Comparison of ENCODE assay signal across 18 cellular contexts in genomic region chr10:85927952-85928677, GRCh38.
A peak's percentile ranks its signal among the peaks of the same experiment; 100 is the strongest.
DNase-seq lines count a peak whose midpoint lies in the region; ATAC-seq lines count a peak whose summit lies in the region.
"Had no signal": no experiment of that assay in that cellular context is flagged by ENCODE, and none has a peak within 500 bp of the region (broad histone marks: within the 10 kb centered on the region; RNA-seq: fewer than 3 reads in every experiment).

No MANE protein-coding gene starts in this region.

- peaks cover 3% of the 10 kb centered on the region for H3K27me3 Mint-ChIP-seq in stimulated activated naive CD8-positive, alpha-beta T cell treated with anti-CD3 and anti-CD28 coated beads, Interleukin-15, amount 100 ng/mL, for 72 hours

- ATAC-seq in stimulated activated naive CD8-positive, alpha-beta T cell treated with anti-CD3 and anti-CD28 coated beads, Interleukin-15, amount 100 ng/mL, for 72 hours = peak; percentile 33
- no peak for ATAC-seq in stimulated activated naive CD8-positive, alpha-beta T cell treated with anti-CD3 and anti-CD28 coated beads, Interleukin-15, Interleukin-2, amounts not matched to agents 100 U/mL and 50 U/mL, for 24 hours
- ATAC-seq in right cardiac atrium (peak; percentile 18 to 62), GM19351 (IDR thresholded peaks at IDR 0.05; ENCODE audit: unreplicated experiment) (no peak)
- ATAC-seq: lower lobe of right lung; naive thymus-derived CD4-positive, alpha-beta T cell had no signal

- H3K4me3 ChIP-seq in right cardiac atrium (ENCODE audit: low read length) = no peak overlapping the region
- H3K4me3 ChIP-seq: adrenal gland, lower lobe of right lung, Peyer's patch had no signal

- peak overlapping the region; percentile 24 for H3K27ac ChIP-seq in right cardiac atrium (ENCODE audit: low read length)
- H3K27ac ChIP-seq: adrenal gland, lower lobe of right lung, Peyer's patch had no signal

- H3K27ac Mint-ChIP-seq in stimulated activated naive CD8-positive, alpha-beta T cell treated with anti-CD3 and anti-CD28 coated beads, Interleukin-15, amount 100 ng/mL, for 72 hours = no peak overlapping the region
- H3K27ac Mint-ChIP-seq: naive thymus-derived CD4-positive, alpha-beta T cell had no signal

- no peaks in the 10 kb centered on the region for H3K27me3 ChIP-seq in right cardiac atrium (ENCODE audit: control insufficient read depth, insufficient read depth)
- H3K27me3 ChIP-seq: adrenal gland, Peyer's patch had no signal

- no peak overlapping the region for H3K4me3 Mint-ChIP-seq in stimulated activated naive CD8-positive, alpha-beta T cell treated with anti-CD3 and anti-CD28 coated beads, Interleukin-15, amount 100 ng/mL, for 72 hours
- H3K4me3 Mint-ChIP-seq: naive thymus-derived CD4-positive, alpha-beta T cell had no signal

- peaks cover 4% of the 10 kb centered on the region for H3K4me1 ChIP-seq in right cardiac atrium (ENCODE audit: control insufficient read depth, insufficient read depth, low read length)
- H3K4me1 ChIP-seq: adrenal gland, lower lobe of right lung, Peyer's patch had no signal

- WGBS in right cardiac atrium = 49% methylated on average over 9 of the region's 9 CpGs

- H3K9me3 ChIP-seq in right cardiac atrium (ENCODE audit: control insufficient read depth, low read length) = no peaks in the 10 kb centered on the region
- H3K9me3 ChIP-seq: adrenal gland, lower lobe of right lung, Peyer's patch had no signal

- no peaks in the 10 kb centered on the region for H3K4me1 Mint-ChIP-seq in stimulated activated naive CD8-positive, alpha-beta T cell treated with anti-CD3 and anti-CD28 coated beads, Interleukin-15, amount 100 ng/mL, for 72 hours
- H3K4me1 Mint-ChIP-seq: naive thymus-derived CD4-positive, alpha-beta T cell had no signal

- intact Hi-C loops in right cardiac atrium (cut with DNase I) = no loop called here

- DNase-seq in stimulated activated naive CD8-positive, alpha-beta T cell treated with anti-CD3 and anti-CD28 coated beads, Interleukin-15, amount 100 ng/mL, for 72 hours = no peak
- DNase-seq in stimulated activated naive CD8-positive, alpha-beta T cell treated with anti-CD3 and anti-CD28 coated beads, Interleukin-15, Interleukin-2, amounts not matched to agents 100 U/mL and 50 U/mL, for 24 hours = no peak
- peak; percentile 25 for DNase-seq in T1000 (lab: John Stamatoyannopoulos, UW)
- peak in 2 of 3 donors; percentile 47 to 73 for DNase-seq in right cardiac atrium
- DNase-seq in NK-92 (lab: John Stamatoyannopoulos, UW; ENCODE audit: unreplicated experiment) = no peak
- no peak for DNase-seq in NCI-H2196 (lab: John Stamatoyannopoulos, UW; ENCODE audit: unreplicated experiment)
- DNase-seq in kidney glomerular epithelial cell (lab: John Stamatoyannopoulos, UW) = no peak
- DNase-seq: activated effector memory CD4-positive, alpha-beta T cell treated with Interleukin-2 at 50 U/mL for 16 hours; adrenal gland; effector memory CD4-positive, alpha-beta T cell; GF-D8; lower lobe of right lung; naive thymus-derived CD4-positive, alpha-beta T cell; NCI-H187; NCI-H524; Peyer's patch; T-helper 1 cell had no signal

- no peaks in the 10 kb centered on the region for H3K9me3 Mint-ChIP-seq in stimulated activated naive CD8-positive, alpha-beta T cell treated with anti-CD3 and anti-CD28 coated beads, Interleukin-15, amount 100 ng/mL, for 72 hours

Comparison
In these comparisons a context has a peak if more than half of its experiments do, and no peak if none do; other contexts are left out.
1. ATAC-seq: peak in stimulated activated naive CD8-positive, alpha-beta T cell treated with anti-CD3 and anti-CD28 coated beads, Interleukin-15, amount 100 ng/mL, for 72 hours (single experiment) and right cardiac atrium (2 of 2); none in stimulated activated naive CD8-positive, alpha-beta T cell treated with anti-CD3 and anti-CD28 coated beads, Interleukin-15, Interleukin-2, amounts not matched to agents 100 U/mL and 50 U/mL, for 24 hours (single experiment) and GM19351 (single experiment).
2. DNase-seq: peak in T1000 (single experiment) and right cardiac atrium (2 of 3); none in stimulated activated naive CD8-positive, alpha-beta T cell treated with anti-CD3 and anti-CD28 coated beads, Interleukin-15, amount 100 ng/mL, for 72 hours (0 of 2), stimulated activated naive CD8-positive, alpha-beta T cell treated with anti-CD3 and anti-CD28 coated beads, Interleukin-15, Interleukin-2, amounts not matched to agents 100 U/mL and 50 U/mL, for 24 hours (single experiment), NK-92 (single experiment), NCI-H2196 (single experiment) and kidney glomerular epithelial cell (single experiment).